In genomic region chr1:19044975-19045831, GRCh38 we compare ENCODE assay signal across 14 cellular contexts.
DNase-seq lines count a peak whose midpoint lies in the region; ATAC-seq, FAIRE-seq and TF ChIP-seq lines count a peak whose summit lies in the region.
"Had no signal": no experiment of that assay in that cellular context is flagged by ENCODE, and none has a peak within 500 bp of the region (broad histone marks: within the 10 kb centered on the region; RNA-seq: fewer than 3 reads in every experiment).

No MANE protein-coding gene starts in this region.

- H3K27ac ChIP-seq in H1 (ENCODE audit: low read depth, low read length) (no peak overlapping the region), testis (no peak overlapping the region), ascending aorta (no peak overlapping the region)
- H3K27ac ChIP-seq: WERI-Rb-1 had no signal

- no peak overlapping the region for H2BK12ac ChIP-seq in H1 (ENCODE audit: low read depth, low read length)

- POLR2A ChIA-PET in H1 (lab: Charles Lee; ENCODE audit: partially characterized antibody), result no interaction called here

- H3K36me3 Mint-ChIP-seq in natural killer cell treated with Interleukin-12 subunit alpha and Interleukin-12 subunit beta and Interleukin-15 and Interleukin-18, amount 100 ng/mL, for 72 hours, result no peaks in the 10 kb centered on the region

- no peak overlapping the region for H3K9ac ChIP-seq in H1 (replicated peaks in 1 of 4; ENCODE audit: extremely low read depth in 1 of 4, low read depth in 3 of 4, low read length in 3 of 4)

- no peak overlapping the region for H2BK20ac ChIP-seq in H1 (ENCODE audit: low read length)

- no peak overlapping the region for H3K14ac ChIP-seq in H1 (ENCODE audit: insufficient read length)

- CTCF ChIA-PET in H1 (lab: Charles Lee; ENCODE audit: partially characterized antibody), result interaction anchor here (0.6 to 2.5 kb wide), 4 partner anchors 7 to 83 kb away, joined by 3 to 9 read pairs (median 3); no protein-coding TSS in a partner anchor

- H3K9me3 ChIP-seq in H1 (ENCODE audit: insufficient read depth in 2 of 2, low read depth in 1 of 2, low read length in 1 of 2), result no peaks in the 10 kb centered on the region
- no peaks in the 10 kb centered on the region for H3K9me3 ChIP-seq in testis
- H3K9me3 ChIP-seq in ascending aorta, result no peaks in the 10 kb centered on the region

- DNase-seq in cardiac septum (ENCODE audit: low spot score), result peak; percentile 56
- DNase-seq in Right ventricle myocardium superior, result no peak
- DNase-seq in H1 (ENCODE audit: low read depth in 1 of 2, low spot score in 2 of 2), result no peak
- peak; percentile 56 for DNase-seq in natural killer cell treated with Interleukin-12 subunit alpha and Interleukin-12 subunit beta and Interleukin-15 and Interleukin-18, amount 100 ng/mL, for 72 hours (ENCODE audit: low spot score)
- DNase-seq in testis, result no peak
- DNase-seq in ascending aorta (ENCODE audit: low spot score in 2 of 2), result no peak
- DNase-seq: activated gamma-delta T cell; AML-193; NCI-H226; stimulated activated CD4-positive, alpha-beta T cell treated with anti-CD3 and anti-CD28 coated beads, Interleukin-12 subunit alpha, Interleukin-12 subunit beta, amount 100 ng/mL, for 4 hours; WERI-Rb-1 had no signal

- H2BK15ac ChIP-seq in H1 (ENCODE audit: low read length), result 0 out of 2 replicates have a peak overlapping the region, but pooled peaks have one; percentile 49

- H3K9me3 Mint-ChIP-seq in natural killer cell treated with Interleukin-12 subunit alpha and Interleukin-12 subunit beta and Interleukin-15 and Interleukin-18, amount 100 ng/mL, for 72 hours, result no peaks in the 10 kb centered on the region
- H3K9me3 Mint-ChIP-seq: stimulated activated naive CD8-positive, alpha-beta T cell treated with anti-CD3 and anti-CD28 coated beads, Interleukin-15, Interleukin-2, amounts not matched to agents 100 ng/mL and 50 ng/mL, for 24 hours had no signal

- H3K23ac ChIP-seq in H1 (ENCODE audit: insufficient read length), result no peak overlapping the region

- no peak overlapping the region for H3K4me2 ChIP-seq in H1 (ENCODE audit: insufficient read depth in 1 of 2, low read depth in 2 of 2, low read length in 2 of 2)

- TF ChIP-seq EP300 in H1 (IDR thresholded peaks at IDR 0.05; ENCODE audit: borderline replicate concordance in 1 of 2, low read depth in 2 of 2, low read length in 2 of 2), result no peak

- no peaks in the 10 kb centered on the region for H3K27me3 ChIP-seq in H1 (replicated peaks in 1 of 4; ENCODE audit: control insufficient read depth in 3 of 4, extremely low read depth in 1 of 4, insufficient read depth in 3 of 4, low read length in 3 of 4)
- H3K27me3 ChIP-seq in testis, result no peaks in the 10 kb centered on the region
- peaks cover 3% of the 10 kb centered on the region for H3K27me3 ChIP-seq in ascending aorta

- no peaks in the 10 kb centered on the region for H3K36me3 ChIP-seq in H1 (ENCODE audit: control insufficient read depth in 2 of 4, insufficient read depth in 4 of 4, low read length in 3 of 4)
- H3K36me3 ChIP-seq in testis (ENCODE audit: low read depth, missing control alignments), result no peaks in the 10 kb centered on the region
- H3K36me3 ChIP-seq in ascending aorta, result no peaks in the 10 kb centered on the region
- H3K36me3 ChIP-seq: WERI-Rb-1 had no signal

- no peak overlapping the region for H2AFZ ChIP-seq in H1 (ENCODE audit: low read length)

- H3K27ac Mint-ChIP-seq in natural killer cell treated with Interleukin-12 subunit alpha and Interleukin-12 subunit beta and Interleukin-15 and Interleukin-18, amount 100 ng/mL, for 72 hours, result no peak overlapping the region

- TF ChIP-seq RAD21 in H1 (IDR thresholded peaks at IDR 0.05 in 1 of 2, conservative IDR thresholded peaks at IDR 0.05 in 1 of 2; ENCODE audit: low read depth in 2 of 2, low read length in 2 of 2), result no peak

- peak overlapping the region; percentile 44 for H3K4me3 Mint-ChIP-seq in natural killer cell treated with Interleukin-12 subunit alpha and Interleukin-12 subunit beta and Interleukin-15 and Interleukin-18, amount 100 ng/mL, for 72 hours
- H3K4me3 Mint-ChIP-seq: stimulated activated naive CD8-positive, alpha-beta T cell treated with anti-CD3 and anti-CD28 coated beads, Interleukin-15, Interleukin-2, amounts not matched to agents 100 ng/mL and 50 ng/mL, for 24 hours had no signal

- peaks cover 2% of the 10 kb centered on the region; the same call in 1 of the 2 replicates for H3K79me1 ChIP-seq in H1 (ENCODE audit: low read depth, low read length)

- H3K79me2 ChIP-seq in H1 (ENCODE audit: control insufficient read depth in 1 of 2, insufficient read depth in 2 of 2, low read length in 2 of 2), result no peaks in the 10 kb centered on the region

- H2AK5ac ChIP-seq in H1 (ENCODE audit: low read depth, low read length), result no peak overlapping the region

- H3K4me3 ChIP-seq in H1 (ENCODE audit: extremely low read depth in 1 of 4, insufficient read depth in 2 of 4, low read depth in 3 of 4, low read length in 4 of 4) (no peak overlapping the region), testis (no peak overlapping the region), ascending aorta (no peak overlapping the region)

- intact Hi-C loops in cardiac septum (cut with DNase I) (no loop called here), Right ventricle myocardium superior (cut with DNase I) (no loop called here), testis (cut with DNase I; ENCODE audit: low total_unique reads) (no loop called here), ascending aorta (cut with DNase I) (no loop called here)

- peaks cover 6 to 7% of the 10 kb centered on the region in 2 donors for H3K4me1 Mint-ChIP-seq in natural killer cell treated with Interleukin-12 subunit alpha and Interleukin-12 subunit beta and Interleukin-15 and Interleukin-18, amount 100 ng/mL, for 72 hours (ENCODE audit: low read depth in 2 of 2)

- ATAC-seq in Right ventricle myocardium superior (ENCODE audit: poor library complexity) (no peak), HG03469 (IDR thresholded peaks at IDR 0.05; ENCODE audit: unreplicated experiment) (no peak), GM18858 (IDR thresholded peaks at IDR 0.05; ENCODE audit: unreplicated experiment) (no peak)
- peak; percentile 66 to 82 for ATAC-seq in natural killer cell treated with Interleukin-12 subunit alpha and Interleukin-12 subunit beta and Interleukin-15 and Interleukin-18, amount 100 ng/mL, for 72 hours

- H4K91ac ChIP-seq in H1 (replicated peaks; ENCODE audit: insufficient read length, low read length), result no peak overlapping the region

- no peaks in the 10 kb centered on the region for H4K20me1 ChIP-seq in H1 (replicated peaks in 1 of 2; ENCODE audit: control insufficient read depth in 1 of 2, insufficient read depth in 2 of 2, low read length in 2 of 2)

- H3K27me3 Mint-ChIP-seq in natural killer cell treated with Interleukin-12 subunit alpha and Interleukin-12 subunit beta and Interleukin-15 and Interleukin-18, amount 100 ng/mL, for 72 hours, result peaks cover 17 to 30% of the 10 kb centered on the region in 2 donors

- no peak overlapping the region for H3K56ac ChIP-seq in H1 (replicated peaks; ENCODE audit: insufficient read length, low read depth, low read length)

- no peak for TF ChIP-seq POLR2A in H1 (IDR thresholded peaks at IDR 0.05; ENCODE audit: control extremely low read depth in 1 of 2, low read depth in 2 of 2, low read length in 2 of 2)
- TF ChIP-seq POLR2A in testis (IDR thresholded peaks at IDR 0.05), result no peak

- no peak overlapping the region for H2BK5ac ChIP-seq in H1 (ENCODE audit: low read depth, low read length)

- no peak overlapping the region for H3K4ac ChIP-seq in H1 (replicated peaks; ENCODE audit: insufficient read length, low read depth, low read length)

- no peak for TF ChIP-seq CTCF in H1 (IDR thresholded peaks at IDR 0.05; ENCODE audit: control extremely low read depth in 1 of 3, insufficient read depth in 1 of 3, low read depth in 1 of 3, low read length in 3 of 3)
- no peak for TF ChIP-seq CTCF in testis (IDR thresholded peaks at IDR 0.05)
- TF ChIP-seq CTCF in ascending aorta (IDR thresholded peaks at IDR 0.05), result no peak

- no peak overlapping the region for H4K5ac ChIP-seq in H1 (ENCODE audit: insufficient read length, low read depth, low read length)

- no peak overlapping the region for H3K18ac ChIP-seq in H1 (ENCODE audit: extremely low read depth, low read length)

- H3K4me1 ChIP-seq in H1 (replicated peaks in 1 of 4; ENCODE audit: control insufficient read depth in 3 of 4, insufficient read depth in 4 of 4, low read length in 3 of 4) (peaks cover 0 to 3% (median 1%) of the 10 kb centered on the region in 4 experiments; a peak in 3 of 7 replicates), testis (peaks cover 5% of the 10 kb centered on the region), ascending aorta (no peaks in the 10 kb centered on the region)

- no peak for FAIRE-seq in H1 (lab: Jason Lieb, UNC)

- no peak overlapping the region for H4K8ac ChIP-seq in H1 (ENCODE audit: extremely low read depth, insufficient read depth, low read length)

- H3K23me2 ChIP-seq in H1 (ENCODE audit: low read depth, low read length), result no peaks in the 10 kb centered on the region

- 81% methylated on average over 24 of the region's 24 CpGs; no CpG with 5 or more reads in 1 of the 2 experiments for WGBS in H1 (ENCODE audit: extremely low coverage in 1 of 2, insufficient coverage in 1 of 2, insufficient read length in 1 of 2, insufficient replicate concordance in 2 of 2, low coverage in 1 of 2, low lambda C conversion rate in 2 of 2, missing lambda C conversion rate in 1 of 2), 2 experiments
- WGBS in testis, 2 donors, result 83 to 95% methylated on average over 23 to 24 of the region's 24 CpGs

- H2BK120ac ChIP-seq in H1 (replicated peaks; ENCODE audit: low read depth, low read length), result no peak overlapping the region

TF ChIP-seq in H1, 55 proteins besides CTCF, POLR2A, EP300 and RAD21:
- TF ChIP-seq CTBP2 (IDR thresholded peaks at IDR 0.05; ENCODE audit: borderline replicate concordance, insufficient read depth, insufficient read length, low read length) (no peak), CHD2 (IDR thresholded peaks at IDR 0.05; ENCODE audit: low read length) (no peak), SIN3A (conservative IDR thresholded peaks at IDR 0.05 in 1 of 2, IDR thresholded peaks at IDR 0.05 in 1 of 2; ENCODE audit: low read depth in 1 of 2, low read length in 2 of 2) (no peak), TCF12 (IDR thresholded peaks at IDR 0.05; ENCODE audit: low read depth, low read length) (no peak), POU5F1 (IDR thresholded peaks at IDR 0.05; ENCODE audit: low read depth, low read length) (no peak), SP2 (IDR thresholded peaks at IDR 0.05; ENCODE audit: low read length) (no peak), SP1 (IDR thresholded peaks at IDR 0.05; ENCODE audit: low read depth, low read length) (no peak), MAFK (IDR thresholded peaks at IDR 0.05; ENCODE audit: low read depth, low read length) (no peak), CBX8 (IDR thresholded peaks at IDR 0.05; ENCODE audit: borderline replicate concordance, low read depth, low read length) (no peak), GTF2F1 (IDR thresholded peaks at IDR 0.05; ENCODE audit: borderline replicate concordance, low read depth, low read length) (no peak)
TF ChIP-seq in H1: peak in this region for 0.

Comparison
In these comparisons a context has a peak if more than half of its experiments do, and no peak if none do; other contexts are left out.
1. DNase-seq: peak in cardiac septum (single experiment) and natural killer cell treated with Interleukin-12 subunit alpha and Interleukin-12 subunit beta and Interleukin-15 and Interleukin-18, amount 100 ng/mL, for 72 hours (single experiment); none in Right ventricle myocardium superior (single experiment), H1 (0 of 2), testis (single experiment) and ascending aorta (0 of 2).
2. ATAC-seq: peak in natural killer cell treated with Interleukin-12 subunit alpha and Interleukin-12 subunit beta and Interleukin-15 and Interleukin-18, amount 100 ng/mL, for 72 hours (2 of 2); none in Right ventricle myocardium superior (single experiment), HG03469 (single experiment) and GM18858 (single experiment).